In genomic region chr10:69392481-69393000, GRCh38 we compare ENCODE assay signal across 9 cellular contexts. TPM values are rescaled to one million over a fixed set of nuclear protein-coding genes. Genes with fewer than 3 reads are reported as not detected.
DNase-seq lines count a peak whose midpoint lies in the region; ATAC-seq, FAIRE-seq and TF ChIP-seq lines count a peak whose summit lies in the region.
"Had no signal": no experiment of that assay in that cellular context is flagged by ENCODE, and none has a peak within 500 bp of the region (broad histone marks: within the 10 kb centered on the region; RNA-seq: fewer than 3 reads in every experiment).

No MANE protein-coding gene starts in this region.

- no peaks in the 10 kb centered on the region for H3K27me3 ChIP-seq in KMS-11 (ENCODE audit: insufficient read depth, low read depth)
- H3K27me3 ChIP-seq in foreskin keratinocyte: no peaks in the 10 kb centered on the region
- no peaks in the 10 kb centered on the region for H3K27me3 ChIP-seq in osteoblast (ENCODE audit: insufficient read depth, low read length)
- no peaks in the 10 kb centered on the region for H3K27me3 ChIP-seq in thymus (ENCODE audit: control insufficient read depth, insufficient read depth)

- peak; percentile 87 for ATAC-seq in GM21423 (IDR thresholded peaks at IDR 0.05; ENCODE audit: unreplicated experiment)
- peak; percentile 85 for ATAC-seq in foreskin keratinocyte

- H3K4me2 ChIP-seq in KMS-11: peak overlapping the region; percentile 17; the same call in 1 of the 2 replicates
- no peak overlapping the region for H3K4me2 ChIP-seq in osteoblast (ENCODE audit: insufficient read depth, low read length)

- H4K20me1 ChIP-seq in KMS-11 (ENCODE audit: insufficient read depth) (no peaks in the 10 kb centered on the region), osteoblast (ENCODE audit: insufficient read depth, low read length) (no peaks in the 10 kb centered on the region)

- H3K4me3 ChIP-seq in KMS-11 (IDR thresholded peaks at IDR 0.05; ENCODE audit: insufficient read depth, low read depth, low read length): no peak overlapping the region
- no peak overlapping the region for H3K4me3 ChIP-seq in osteoblast (ENCODE audit: insufficient read depth, low read length)
- H3K4me3 ChIP-seq in thymus (ENCODE audit: low read length): no peak overlapping the region

- DNase-seq in D721Med (ENCODE audit: insufficient read length, low spot score) (peak; percentile 80), RPMI8226 (peak; percentile 78), foreskin keratinocyte (peak in 1 of 2 donors; percentile 60), osteoblast (ENCODE audit: insufficient read length, low spot score, missing footprints) (peak; percentile 95)
- DNase-seq in activated T-helper 9 cell treated with anti-CD3 and anti-CD28 coated beads, Interleukin-2, amount 50 U/mL, for 16 hours (ENCODE audit: low read depth): peak; percentile 70

- H3K79me2 ChIP-seq in KMS-11 (ENCODE audit: insufficient read depth, low read depth) (no peaks in the 10 kb centered on the region), osteoblast (ENCODE audit: insufficient read depth, low read length) (peaks cover 14% of the 10 kb centered on the region)

- H3K27ac ChIP-seq in KMS-11 (no peak overlapping the region), foreskin keratinocyte (no peak overlapping the region), osteoblast (ENCODE audit: low read depth, low read length) (peak overlapping the region; percentile 17), thymus (ENCODE audit: low read depth) (peak overlapping the region; percentile 37)
- H3K27ac ChIP-seq: epithelial cell of prostate had no signal

- no peaks in the 10 kb centered on the region for H3K9me3 ChIP-seq in osteoblast (ENCODE audit: low read depth, low read length)
- no peaks in the 10 kb centered on the region for H3K9me3 ChIP-seq in thymus (ENCODE audit: control insufficient read depth)

- H3K4me1 ChIP-seq in KMS-11 (ENCODE audit: low read depth, poor library complexity, severe bottlenecking) (peaks cover 9% of the 10 kb centered on the region), foreskin keratinocyte (peaks cover 2% of the 10 kb centered on the region), osteoblast (ENCODE audit: insufficient read depth, low read length) (peaks cover 10% of the 10 kb centered on the region), thymus (ENCODE audit: control insufficient read depth, insufficient read depth, low read length) (peaks cover 4% of the 10 kb centered on the region)

- FAIRE-seq in D721Med (lab: Jason Lieb, UNC): peak; percentile 32

- TF ChIP-seq CTCF in D721Med (IDR thresholded peaks at IDR 0.05; ENCODE audit: insufficient read depth, missing control alignments) (peak; percentile 99), KMS-11 (conservative IDR thresholded peaks at IDR 0.05; ENCODE audit: low read depth, low read length) (peak; percentile 85), foreskin keratinocyte (conservative IDR thresholded peaks at IDR 0.05) (peak; percentile 98), osteoblast (IDR thresholded peaks at IDR 0.05; ENCODE audit: extremely low read depth, low read depth, low read length) (peak; percentile 95)

- 17% methylated on average over 7 of the region's 7 CpGs for WGBS in thymus

- no peak overlapping the region for H3K9ac ChIP-seq in KMS-11

- H2AFZ ChIP-seq in KMS-11 (ENCODE audit: low read depth) (peak overlapping the region; percentile 61; the same call in 1 of the 2 replicates), osteoblast (ENCODE audit: low read length) (no peak overlapping the region)

- H3K36me3 ChIP-seq in KMS-11 (ENCODE audit: insufficient read depth): no peaks in the 10 kb centered on the region
- H3K36me3 ChIP-seq in osteoblast (ENCODE audit: insufficient read depth, low read length): peaks cover 69% of the 10 kb centered on the region
- H3K36me3 ChIP-seq in thymus (ENCODE audit: control insufficient read depth, insufficient read depth): peaks cover 62% of the 10 kb centered on the region

RNA-seq across cellular contexts. Expression of gene TACR2, which starts 24.2 kb away (rescaled TPM):
- total RNA-seq in foreskin keratinocyte: not detected in 2 replicates
- 0.03 TPM in 1 of 2 replicates, not detected in the other for polyA plus RNA-seq in foreskin keratinocyte
- total RNA-seq in osteoblast: 0.29 and 0.36 TPM in 2 replicates
- 0.30 TPM for polyA plus RNA-seq in thymus

RNA-seq across cellular contexts. Expression of gene TSPAN15, which starts 58.7 kb away (rescaled TPM):
- total RNA-seq in foreskin keratinocyte: 7.3 and 8.9 TPM in 2 replicates
- 8.6 and 10.7 TPM in 2 replicates for polyA plus RNA-seq in foreskin keratinocyte
- 0.59 and 0.72 TPM in 2 replicates for total RNA-seq in osteoblast
- 13.2 TPM for polyA plus RNA-seq in thymus

Comparison
In these comparisons a context has a peak if more than half of its experiments do, and no peak if none do; other contexts are left out.
1. H3K27ac ChIP-seq: peak in osteoblast (single experiment) and thymus (single experiment); none in KMS-11 (single experiment) and foreskin keratinocyte (single experiment).
2. Peak in every context shown above with its lines, with median percentiles within 50 percentile points of each other: CTCF ChIP-seq.